ENCODE assay signal across 1 cellular context in the genomic region with DNA sequence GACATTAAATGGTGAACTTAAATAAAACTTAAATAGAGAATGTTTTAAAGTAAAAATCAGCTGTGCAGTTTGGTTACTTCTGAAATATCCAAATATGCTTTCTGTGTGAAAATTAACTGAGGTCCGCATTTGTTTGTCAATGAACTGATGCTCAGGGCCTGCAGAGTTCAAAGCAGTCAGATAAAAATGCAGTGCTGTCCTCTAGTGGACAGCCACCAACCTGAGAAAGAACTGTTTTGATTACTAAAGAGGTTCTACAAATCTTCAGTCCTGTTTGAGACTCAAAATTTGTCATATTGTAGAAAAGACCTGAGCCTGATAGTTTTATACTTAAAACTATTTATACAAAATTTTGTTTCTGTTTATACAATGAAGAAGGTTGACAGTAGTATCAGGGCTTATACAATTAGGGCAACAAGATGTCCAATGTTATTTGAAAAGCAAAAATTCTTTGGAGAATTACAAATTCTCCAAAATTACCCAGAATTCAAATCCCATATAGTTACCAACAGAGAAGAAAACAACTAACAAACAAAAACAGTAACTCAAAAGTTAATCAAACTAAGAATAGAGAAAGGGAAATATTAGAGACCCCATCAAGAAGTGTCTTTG.
TF ChIP-seq lines count a peak whose summit lies in the region.

No MANE protein-coding gene starts in this region.

TF ChIP-seq in IMR-90, 13 proteins besides CTCF, POLR2A, EP300 and RAD21:
- TF ChIP-seq RCOR1 (IDR thresholded peaks at IDR 0.05; ENCODE audit: insufficient replicate concordance, low read length) (no peak), SMC3 (IDR thresholded peaks at IDR 0.05; ENCODE audit: low read depth, low read length) (peak; percentile 71), CEBPB (IDR thresholded peaks at IDR 0.05; ENCODE audit: low read depth, low read length) (no peak), MXI1 (IDR thresholded peaks at IDR 0.05; ENCODE audit: borderline replicate concordance, low read depth, low read length) (no peak)
